In genomic region chr3:109265300-109265699, GRCh38 we compare ENCODE assay signal across 20 cellular contexts. TPM values are rescaled to one million over a fixed set of nuclear protein-coding genes. Genes with fewer than 3 reads are reported as not detected.
A peak's percentile ranks its signal among the peaks of the same experiment; 100 is the strongest.
DNase-seq lines count a peak whose midpoint lies in the region; ATAC-seq and TF ChIP-seq lines count a peak whose summit lies in the region.
"Had no signal": no experiment of that assay in that cellular context is flagged by ENCODE, and none has a peak within 500 bp of the region (broad histone marks: within the 10 kb centered on the region; RNA-seq: fewer than 3 reads in every experiment).

No MANE protein-coding gene starts in this region.

- 45% methylated on average over 2 of the region's 2 CpGs for WGBS in right cardiac atrium

- ATAC-seq in SK-N-SH treated with all-trans-retinoic acid at 6 μM for 48 hours (peak; percentile 39; the same call in 1 of the 3 replicates), right cardiac atrium (no peak)
- ATAC-seq: HepG2 had no signal

- DNase-seq in HT1080 (ENCODE audit: low read depth) (peak; percentile 5), fibroblast of villous mesenchyme (ENCODE audit: low read depth) (peak; percentile 8), stromal cell of bone marrow (ENCODE audit: low read depth) (peak; percentile 4), Ammon's horn (ENCODE audit: low spot score) (no peak), right cardiac atrium (no peak)
- no peak for DNase-seq in effector CD8-positive, alpha-beta T cell (lab: John Stamatoyannopoulos, UW)
- DNase-seq: ACHN; AML-193; CD4-positive, CD25-positive, alpha-beta regulatory T cell; H7; NCI-H1105; NCI-H1694; NCI-H2227 treated with DMSO at 0.1 percent for 48 hours; NCI-H524 treated with DMSO at 0.1 percent for 48 hours; OCI-M1 had no signal

- intact Hi-C loops in right cardiac atrium (cut with DNase I), result no loop called here

- TF ChIP-seq CTCF in fibroblast of villous mesenchyme (IDR thresholded peaks at IDR 0.05; ENCODE audit: insufficient read depth, low read depth, low read length), result no peak

- H3K4me1 ChIP-seq in right cardiac atrium (ENCODE audit: control insufficient read depth, insufficient read depth, low read length), result no peaks in the 10 kb centered on the region
- H3K4me1 ChIP-seq: SJSA1 had no signal

- H3K27me3 ChIP-seq in right cardiac atrium (ENCODE audit: control insufficient read depth, insufficient read depth), result no peaks in the 10 kb centered on the region
- H3K27me3 ChIP-seq: SJSA1 had no signal

- H3K4me3 ChIP-seq in fibroblast of villous mesenchyme (ENCODE audit: low read depth, low read length), result no peak overlapping the region
- H3K4me3 ChIP-seq in right cardiac atrium (ENCODE audit: low read length), result no peak overlapping the region
- H3K4me3 ChIP-seq: SJSA1 had no signal

- no peak overlapping the region for H3K27ac ChIP-seq in right cardiac atrium (ENCODE audit: low read length)
- H3K27ac ChIP-seq: KMS-11, RWPE1, SJSA1 had no signal

- no peaks in the 10 kb centered on the region for H3K9me3 ChIP-seq in right cardiac atrium (ENCODE audit: control insufficient read depth, low read length)
- H3K9me3 ChIP-seq: SJSA1 had no signal

TF ChIP-seq in SK-N-SH treated with all-trans-retinoic acid at 6 μM for 48 hours, 23 proteins besides CTCF, POLR2A, EP300 and RAD21:
- peak; percentile 53; the same call in 1 of the 2 replicates for TF ChIP-seq TOX (CRISPR knock-in tag; IDR thresholded peaks at IDR 0.05; ENCODE audit: borderline replicate concordance)
- TF ChIP-seq ZC3H10 (CRISPR knock-in tag; IDR thresholded peaks at IDR 0.05), result 0 out of 2 replicates have a peak, but pooled peaks have one; percentile 44
- no peak for TF ChIP-seq TCF4 (CRISPR knock-in tag; IDR thresholded peaks at IDR 0.05; ENCODE audit: borderline replicate concordance)

RNA-seq across cellular contexts. Expression of gene DPPA2, which starts 51.0 kb away (rescaled TPM):
- total RNA-seq in HT1080 (2014; rRNA removed; shearing (Covaris generic)), result not detected in 2 replicates
- polyA plus RNA-seq in HT1080 (2015; cell fraction: cytosol; rRNA removed), result 0.06 TPM in 1 of 2 replicates, not detected in the other
- not detected in 2 replicates for polyA plus RNA-seq in HT1080 (2015; cell fraction: nucleus; rRNA removed)
- not detected in 2 replicates for total RNA-seq in fibroblast of villous mesenchyme
- not detected for total RNA-seq in right cardiac atrium
- not detected for polyA plus RNA-seq in right cardiac atrium
- total RNA-seq: CD4-positive, CD25-positive, alpha-beta regulatory T cell; HepG2; SJSA1 had no signal
- polyA plus RNA-seq: CD4-positive, CD25-positive, alpha-beta regulatory T cell; HepG2 had no signal

Comparison
In these comparisons a context has a peak if more than half of its experiments do, and no peak if none do; other contexts are left out.
1. DNase-seq: peak in HT1080 (single experiment), fibroblast of villous mesenchyme (single experiment) and stromal cell of bone marrow (single experiment); none in effector CD8-positive, alpha-beta T cell (single experiment), Ammon's horn (single experiment) and right cardiac atrium (0 of 3).